In genomic region chr1:23422955-23423354, GRCh38 we compare ENCODE assay signal across 8 cellular contexts. TPM values are rescaled to one million over a fixed set of nuclear protein-coding genes. Genes with fewer than 3 reads are reported as not detected.
DNase-seq lines count a peak whose midpoint lies in the region; ATAC-seq and TF ChIP-seq lines count a peak whose summit lies in the region.

No MANE protein-coding gene starts in this region.

- peak overlapping the region; percentile 76 for H3K9ac ChIP-seq in Loucy (ENCODE audit: low read depth, low read length, poor library complexity, severe bottlenecking)
- H3K9ac ChIP-seq in adipocyte (ENCODE audit: low read length), result peak overlapping the region; percentile 62

- H3K4me3 ChIP-seq in Loucy (ENCODE audit: low read length, poor library complexity, severe bottlenecking) (peak overlapping the region; percentile 68), adipocyte (ENCODE audit: low read length) (peak overlapping the region; percentile 40)

- H3K4me3 Mint-ChIP-seq in stimulated activated effector memory CD8-positive, alpha-beta T cell treated with anti-CD3 and anti-CD28 coated beads, Interleukin-12 subunit alpha, Interleukin-12 subunit beta, amount 100 ng/mL, for 72 hours, result peak overlapping the region; percentile 73

- H3K36me3 ChIP-seq in Loucy (ENCODE audit: insufficient read depth, low read length), result no peaks in the 10 kb centered on the region
- H3K36me3 ChIP-seq in adipocyte (ENCODE audit: control insufficient read depth, insufficient read depth, low read length, severe bottlenecking), result peaks cover under 1% of the 10 kb centered on the region

- peaks cover 29% of the 10 kb centered on the region for H3K4me1 Mint-ChIP-seq in stimulated activated effector memory CD8-positive, alpha-beta T cell treated with anti-CD3 and anti-CD28 coated beads, Interleukin-12 subunit alpha, Interleukin-12 subunit beta, amount 100 ng/mL, for 72 hours

- no peaks in the 10 kb centered on the region for H3K79me2 ChIP-seq in Loucy (ENCODE audit: insufficient read depth, low read length)

- ATAC-seq in left lobe of liver (peak; percentile 1), GM18909 (IDR thresholded peaks at IDR 0.05; ENCODE audit: poor library complexity, unreplicated experiment) (no peak), GM21619 (IDR thresholded peaks at IDR 0.05; ENCODE audit: unreplicated experiment) (no peak)
- no peak for ATAC-seq in stimulated activated effector memory CD8-positive, alpha-beta T cell treated with anti-CD3 and anti-CD28 coated beads, Interleukin-12 subunit alpha, Interleukin-12 subunit beta, amount 100 ng/mL, for 72 hours

- no peaks in the 10 kb centered on the region for H3K9me3 ChIP-seq in Loucy (ENCODE audit: insufficient read depth, low read depth, low read length)
- H3K9me3 ChIP-seq in adipocyte (ENCODE audit: control insufficient read depth, low read length), result no peaks in the 10 kb centered on the region

- no peaks in the 10 kb centered on the region for H3F3A ChIP-seq in Loucy (ENCODE audit: low read depth)

- DNase-seq in adipocyte (ENCODE audit: low read depth) (peak; percentile 10), left lobe of liver (ENCODE audit: low spot score) (no peak), pons (ENCODE audit: low spot score) (no peak), NCI-H2171 treated with DMSO at 0.1 percent for 48 hours (lab: John Stamatoyannopoulos, UW) (no peak)
- no peak for DNase-seq in stimulated activated effector memory CD8-positive, alpha-beta T cell treated with anti-CD3 and anti-CD28 coated beads, Interleukin-12 subunit alpha, Interleukin-12 subunit beta, amount 100 ng/mL, for 72 hours (ENCODE audit: low spot score in 2 of 2)

- H3K4me2 ChIP-seq in Loucy (ENCODE audit: low read depth, low read length, poor library complexity, severe bottlenecking), result peak overlapping the region; percentile 66

- H3K4me1 ChIP-seq in Loucy (ENCODE audit: insufficient read depth, low read length, poor library complexity, severe bottlenecking) (peaks cover 37% of the 10 kb centered on the region), adipocyte (ENCODE audit: control insufficient read depth, insufficient read depth, low read length) (peaks cover 39% of the 10 kb centered on the region)

- no peaks in the 10 kb centered on the region for H3K9me3 Mint-ChIP-seq in stimulated activated effector memory CD8-positive, alpha-beta T cell treated with anti-CD3 and anti-CD28 coated beads, Interleukin-12 subunit alpha, Interleukin-12 subunit beta, amount 100 ng/mL, for 72 hours

- H2AFZ ChIP-seq in Loucy (ENCODE audit: low read length), result peak overlapping the region; percentile 87

- no peak for TF ChIP-seq CTCF in Loucy (conservative IDR thresholded peaks at IDR 0.05; ENCODE audit: low read length)

- H4K20me1 ChIP-seq in Loucy (ENCODE audit: insufficient read depth, low read length, poor library complexity, severe bottlenecking), result no peaks in the 10 kb centered on the region

- no peak overlapping the region for H3K27ac Mint-ChIP-seq in stimulated activated effector memory CD8-positive, alpha-beta T cell treated with anti-CD3 and anti-CD28 coated beads, Interleukin-12 subunit alpha, Interleukin-12 subunit beta, amount 100 ng/mL, for 72 hours

- no peaks in the 10 kb centered on the region for H3K9me2 ChIP-seq in Loucy (replicated peaks; ENCODE audit: low read depth, low read length)

- no peaks in the 10 kb centered on the region for H3K36me3 Mint-ChIP-seq in stimulated activated effector memory CD8-positive, alpha-beta T cell treated with anti-CD3 and anti-CD28 coated beads, Interleukin-12 subunit alpha, Interleukin-12 subunit beta, amount 100 ng/mL, for 72 hours

- H3K27me3 ChIP-seq in Loucy (ENCODE audit: insufficient read depth, low read length, poor library complexity, severe bottlenecking), result no peaks in the 10 kb centered on the region
- H3K27me3 ChIP-seq in adipocyte (replicated peaks; ENCODE audit: control insufficient read depth, insufficient read depth, low read length), result no peaks in the 10 kb centered on the region

RNA-seq across cellular contexts. Expression of gene TCEA3, which starts 1.6 kb away (rescaled TPM):
- 70.9 TPM for total RNA-seq in left lobe of liver

RNA-seq across cellular contexts. Expression of gene ZNF436, which starts 53.3 kb away (rescaled TPM):
- 3.7 TPM for total RNA-seq in left lobe of liver
